Comparison of ENCODE assay signal across 1 cellular context in genomic region chr9:85949591-85950335, GRCh38.
TF ChIP-seq lines count a peak whose summit lies in the region.

No MANE protein-coding gene starts in this region.

TF ChIP-seq in WTC11, 78 proteins besides CTCF, POLR2A, EP300 and RAD21 (continued from another document):
- no peak for TF ChIP-seq IRF1 (CRISPR knock-in tag; IDR thresholded peaks at IDR 0.05)
- no peak for TF ChIP-seq NR2C2 (CRISPR knock-in tag; IDR thresholded peaks at IDR 0.05)
- TF ChIP-seq USF2 (CRISPR knock-in tag; IDR thresholded peaks at IDR 0.05) = no peak
